In the genomic region with DNA sequence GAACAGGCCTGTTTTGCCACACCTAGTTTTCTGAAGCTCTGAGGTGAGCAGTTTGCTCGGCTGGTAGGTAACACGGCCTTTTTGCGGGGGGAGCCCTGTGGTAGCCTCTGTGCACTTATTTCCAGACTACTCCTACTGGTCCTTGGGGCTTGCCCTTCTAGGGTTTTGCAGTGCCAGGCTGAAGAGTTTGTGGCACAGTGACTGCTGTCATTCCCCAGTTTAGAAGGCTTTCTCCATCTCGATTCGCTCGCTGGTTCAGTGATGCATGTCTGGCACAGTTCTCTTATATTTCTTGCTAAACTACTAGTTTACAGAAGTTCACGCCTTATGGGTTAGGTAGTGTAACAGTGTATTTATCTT, we compare ENCODE assay signal across 1 cellular context.
TF ChIP-seq lines count a peak whose summit lies in the region.

No MANE protein-coding gene starts in this region.

TF ChIP-seq in H1, 55 proteins besides CTCF, POLR2A, EP300 and RAD21 (continued from another document):
- TF ChIP-seq, protein P1, sequence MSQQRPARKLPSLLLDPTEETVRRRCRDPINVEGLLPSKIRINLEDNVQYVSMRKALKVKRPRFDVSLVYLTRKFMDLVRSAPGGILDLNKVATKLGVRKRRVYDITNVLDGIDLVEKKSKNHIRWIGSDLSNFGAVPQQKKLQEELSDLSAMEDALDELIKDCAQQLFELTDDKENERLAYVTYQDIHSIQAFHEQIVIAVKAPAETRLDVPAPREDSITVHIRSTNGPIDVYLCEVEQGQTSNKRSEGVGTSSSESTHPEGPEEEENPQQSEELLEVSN (IDR thresholded peaks at IDR 0.05), result no peak
- TF ChIP-seq JUND (IDR thresholded peaks at IDR 0.05; ENCODE audit: low read length) (no peak), ATF2 (IDR thresholded peaks at IDR 0.05; ENCODE audit: low read length) (no peak), SRF (IDR thresholded peaks at IDR 0.05; ENCODE audit: low read depth, low read length) (no peak), ZNF274 (IDR thresholded peaks at IDR 0.05; ENCODE audit: borderline replicate concordance, extremely low read depth, low read length) (no peak), RXRA (IDR thresholded peaks at IDR 0.05; ENCODE audit: insufficient read depth, low read depth, low read length) (no peak), PHF8 (conservative IDR thresholded peaks at IDR 0.05; ENCODE audit: low read depth, low read length) (no peak), TBP (IDR thresholded peaks at IDR 0.05; ENCODE audit: low read depth, low read length) (no peak), CTBP2 (IDR thresholded peaks at IDR 0.05; ENCODE audit: borderline replicate concordance, insufficient read depth, insufficient read length, low read length) (no peak), HDAC6 (IDR thresholded peaks at IDR 0.05; ENCODE audit: low read depth, low read length) (no peak), RBBP5 (IDR thresholded peaks at IDR 0.05; ENCODE audit: borderline replicate concordance, low read depth, low read length) (no peak), SIX5 (IDR thresholded peaks at IDR 0.05; ENCODE audit: low read depth, low read length) (no peak), BRCA1 (IDR thresholded peaks at IDR 0.05; ENCODE audit: low read depth, low read length) (no peak)
